In the genomic region with DNA sequence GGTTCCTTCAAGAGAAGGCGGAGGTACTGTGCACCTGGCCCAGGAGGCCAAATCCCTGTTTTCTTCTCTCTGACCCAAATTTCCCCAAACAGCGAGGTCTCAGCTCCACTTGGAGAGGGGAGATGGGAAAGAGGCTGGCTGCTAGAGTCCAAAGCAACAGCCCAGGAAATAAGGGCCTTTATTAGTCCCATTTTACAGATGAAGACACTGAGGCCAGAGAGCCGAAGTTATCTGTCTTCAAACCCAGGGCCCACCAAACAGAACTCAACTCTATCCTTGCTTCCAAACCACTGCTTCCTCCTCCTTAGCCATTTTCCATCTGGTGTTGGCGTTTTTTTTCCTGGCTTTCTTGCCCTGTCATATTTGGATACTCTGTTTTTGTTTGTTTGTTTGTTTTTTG, we compare ENCODE assay signal across 16 cellular contexts. TPM values are rescaled to one million over a fixed set of nuclear protein-coding genes. Genes with fewer than 3 reads are reported as not detected.
DNase-seq lines count a peak whose midpoint lies in the region; ATAC-seq, FAIRE-seq and TF ChIP-seq lines count a peak whose summit lies in the region.
"Had no signal": no experiment of that assay in that cellular context is flagged by ENCODE, and none has a peak within 500 bp of the region (broad histone marks: within the 10 kb centered on the region; RNA-seq: fewer than 3 reads in every experiment).

No MANE protein-coding gene starts in this region.

- no peaks in the 10 kb centered on the region for H3K36me3 ChIP-seq in BLaER1 treated with 17β-estradiol and CSF1 and Interleukin-3, amounts not matched to agents 10 nM and 100 nM
- H3K36me3 ChIP-seq in GM23338 (ENCODE audit: insufficient read depth) = no peaks in the 10 kb centered on the region
- no peaks in the 10 kb centered on the region for H3K36me3 ChIP-seq in RWPE2 (ENCODE audit: low read depth)
- H3K36me3 ChIP-seq in H1 (ENCODE audit: control insufficient read depth in 2 of 4, insufficient read depth in 4 of 4, low read length in 3 of 4) = no peaks in the 10 kb centered on the region
- H3K36me3 ChIP-seq: BLaER1 had no signal

- H4K8ac ChIP-seq in H1 (ENCODE audit: extremely low read depth, insufficient read depth, low read length) = no peak overlapping the region

- no peaks in the 10 kb centered on the region for H3K79me1 ChIP-seq in H1 (ENCODE audit: low read depth, low read length)

- no peak overlapping the region for H3K27ac Mint-ChIP-seq in GM23338
- H3K27ac Mint-ChIP-seq: CD4-positive, alpha-beta T cell had no signal

- no peak overlapping the region for H3K14ac ChIP-seq in H1 (ENCODE audit: insufficient read length)

- H3K36me3 Mint-ChIP-seq in GM23338 (ENCODE audit: low read depth) = no peaks in the 10 kb centered on the region

- no peak overlapping the region for H2BK12ac ChIP-seq in H1 (ENCODE audit: low read depth, low read length)

- no peaks in the 10 kb centered on the region for H3K9me3 ChIP-seq in BLaER1 treated with 17β-estradiol and CSF1 and Interleukin-3, amounts not matched to agents 10 nM and 100 nM (replicated peaks in 1 of 11)
- H3K9me3 ChIP-seq in RWPE2 (ENCODE audit: severe bottlenecking) = no peaks in the 10 kb centered on the region
- no peaks in the 10 kb centered on the region for H3K9me3 ChIP-seq in H1 (ENCODE audit: insufficient read depth in 2 of 2, low read depth in 1 of 2, low read length in 1 of 2)
- H3K9me3 ChIP-seq: BLaER1 had no signal

- H4K20me1 ChIP-seq in BLaER1 treated with 17β-estradiol and CSF1 and Interleukin-3, amounts not matched to agents 10 nM and 100 nM = no peaks in the 10 kb centered on the region
- H4K20me1 ChIP-seq in GM23338 (replicated peaks; ENCODE audit: insufficient read depth) = no peaks in the 10 kb centered on the region
- no peaks in the 10 kb centered on the region for H4K20me1 ChIP-seq in H1 (replicated peaks in 1 of 2; ENCODE audit: control insufficient read depth in 1 of 2, insufficient read depth in 2 of 2, low read length in 2 of 2)
- H4K20me1 ChIP-seq: BLaER1 had no signal

- H4K5ac ChIP-seq in H1 (ENCODE audit: insufficient read length, low read depth, low read length) = no peak overlapping the region

- no peak overlapping the region for H2AK5ac ChIP-seq in H1 (ENCODE audit: low read depth, low read length)

- H3K79me2 ChIP-seq in GM23338 (replicated peaks; ENCODE audit: insufficient read depth) (no peaks in the 10 kb centered on the region), H1 (ENCODE audit: control insufficient read depth in 1 of 2, insufficient read depth in 2 of 2, low read length in 2 of 2) (no peaks in the 10 kb centered on the region)

- 93% methylated on average over 4 of the region's 4 CpGs; no CpG with 5 or more reads in 1 of the 2 experiments for WGBS in H1 (ENCODE audit: extremely low coverage in 1 of 2, insufficient coverage in 1 of 2, insufficient read length in 1 of 2, insufficient replicate concordance in 2 of 2, low coverage in 1 of 2, low lambda C conversion rate in 2 of 2, missing lambda C conversion rate in 1 of 2), 2 experiments

- no peak overlapping the region for H3K18ac ChIP-seq in H1 (ENCODE audit: extremely low read depth, low read length)

- H4K91ac ChIP-seq in H1 (replicated peaks; ENCODE audit: insufficient read length, low read length) = no peak overlapping the region

- no peak overlapping the region for H3K4me3 ChIP-seq in BLaER1 treated with 17β-estradiol and CSF1 and Interleukin-3, amounts not matched to agents 10 nM and 100 nM
- H3K4me3 ChIP-seq in GM23338 = no peak overlapping the region
- no peak overlapping the region for H3K4me3 ChIP-seq in RWPE2 (ENCODE audit: severe bottlenecking)
- no peak overlapping the region for H3K4me3 ChIP-seq in H1 (ENCODE audit: extremely low read depth in 1 of 4, insufficient read depth in 2 of 4, low read depth in 3 of 4, low read length in 4 of 4)
- H3K4me3 ChIP-seq: BLaER1, GM23248 had no signal

- no peak for TF ChIP-seq POLR2A in H1 (IDR thresholded peaks at IDR 0.05; ENCODE audit: control extremely low read depth in 1 of 2, low read depth in 2 of 2, low read length in 2 of 2)

- H2BK15ac ChIP-seq in H1 (ENCODE audit: low read length) = no peak overlapping the region

- no peaks in the 10 kb centered on the region for H3K27me3 ChIP-seq in BLaER1 treated with 17β-estradiol and CSF1 and Interleukin-3, amounts not matched to agents 10 nM and 100 nM
- H3K27me3 ChIP-seq in GM23338 (ENCODE audit: insufficient read depth) (no peaks in the 10 kb centered on the region), RWPE2 (ENCODE audit: insufficient read depth, poor library complexity, severe bottlenecking) (no peaks in the 10 kb centered on the region), H1 (replicated peaks in 1 of 4; ENCODE audit: control insufficient read depth in 3 of 4, extremely low read depth in 1 of 4, insufficient read depth in 3 of 4, low read length in 3 of 4) (no peaks in the 10 kb centered on the region; a peak in 1 of 7 replicates)
- H3K27me3 ChIP-seq: BLaER1 had no signal

- no peaks in the 10 kb centered on the region for H3F3A ChIP-seq in GM23338 (replicated peaks; ENCODE audit: low read depth)

- no peak for TF ChIP-seq EP300 in H1 (IDR thresholded peaks at IDR 0.05; ENCODE audit: borderline replicate concordance in 1 of 2, low read depth in 2 of 2, low read length in 2 of 2)

- H3K23ac ChIP-seq in H1 (ENCODE audit: insufficient read length) = no peak overlapping the region

- H3K4me3 Mint-ChIP-seq in GM23338 = no peak overlapping the region
- H3K4me3 Mint-ChIP-seq: CD4-positive, alpha-beta T cell; H9 had no signal

- ATAC-seq in GM23338 = no peak
- ATAC-seq in RWPE2 (ENCODE audit: low read depth) = no peak

- peaks cover 4% of the 10 kb centered on the region for H3K27me3 Mint-ChIP-seq in GM23338 (ENCODE audit: insufficient read depth, low read depth, poor library complexity)
- H3K27me3 Mint-ChIP-seq: CD4-positive, alpha-beta T cell had no signal

- POLR2A ChIA-PET in H1 (lab: Charles Lee; ENCODE audit: partially characterized antibody) = interaction anchor here (0.8 kb wide), 1 partner anchor 11 kb away, joined by 4 read pairs; no protein-coding TSS in a partner anchor

- H3K9me2 ChIP-seq in GM23338 (ENCODE audit: insufficient read depth) = no peaks in the 10 kb centered on the region

- no peak for TF ChIP-seq RAD21 in H1 (IDR thresholded peaks at IDR 0.05 in 1 of 2, conservative IDR thresholded peaks at IDR 0.05 in 1 of 2; ENCODE audit: low read depth in 2 of 2, low read length in 2 of 2)

- H3K4ac ChIP-seq in H1 (replicated peaks; ENCODE audit: insufficient read length, low read depth, low read length) = no peak overlapping the region

- H2BK20ac ChIP-seq in H1 (ENCODE audit: low read length) = no peak overlapping the region

- H2BK5ac ChIP-seq in H1 (ENCODE audit: low read depth, low read length) = no peak overlapping the region

- peaks cover 9% of the 10 kb centered on the region; the same call in 2 of the 3 replicates for H3K4me1 Mint-ChIP-seq in GM23338

- no peak for FAIRE-seq in H1 (lab: Jason Lieb, UNC)
- FAIRE-seq: G401.6, GM18507 had no signal

- H3K23me2 ChIP-seq in H1 (ENCODE audit: low read depth, low read length) = no peaks in the 10 kb centered on the region

- CTCF ChIA-PET in H1 (lab: Charles Lee; ENCODE audit: partially characterized antibody) = interaction anchor here (0.7 kb wide), 1 partner anchor 12 kb away, joined by 3 read pairs; no protein-coding TSS in a partner anchor

- H2AFZ ChIP-seq in GM23338 (peak overlapping the region; percentile 18; the same call in 1 of the 2 replicates), H1 (ENCODE audit: low read length) (no peak overlapping the region)
- H2AFZ ChIP-seq: GM23248 had no signal

- H3K56ac ChIP-seq in H1 (replicated peaks; ENCODE audit: insufficient read length, low read depth, low read length) = no peak overlapping the region

- DNase-seq in GM23338 (ENCODE audit: low spot score) (no peak), RWPE2 (ENCODE audit: low spot score) (no peak), H1 (ENCODE audit: low read depth in 1 of 2, low spot score in 2 of 2) (no peak), A172 (ENCODE audit: low spot score) (no peak), SIG-M5 (lab: John Stamatoyannopoulos, UW) (no peak)
- no peak for DNase-seq in activated CD4-positive, CD25-positive, alpha-beta regulatory T cell treated with anti-CD3 and anti-CD28 coated beads, Interleukin-2, amount 50 U/mL, for 72 hours
- DNase-seq: AML-193; CD4-positive, alpha-beta T cell; DMS79 treated with DMSO at 0.1 percent for 48 hours; EL; GM23248; H9 had no signal

- H2BK120ac ChIP-seq in H1 (replicated peaks; ENCODE audit: low read depth, low read length) = no peak overlapping the region

- peaks cover 34 to 53% (median 47%) of the 10 kb centered on the region in 10 experiments for H3K4me1 ChIP-seq in BLaER1 treated with 17β-estradiol and CSF1 and Interleukin-3, amounts not matched to agents 10 nM and 100 nM
- no peaks in the 10 kb centered on the region for H3K4me1 ChIP-seq in GM23338 (ENCODE audit: insufficient read depth)
- peaks cover 44% of the 10 kb centered on the region for H3K4me1 ChIP-seq in RWPE2 (ENCODE audit: insufficient read depth, poor library complexity, severe bottlenecking)
- H3K4me1 ChIP-seq in H1 (replicated peaks in 1 of 4; ENCODE audit: control insufficient read depth in 3 of 4, insufficient read depth in 4 of 4, low read length in 3 of 4) = no peaks in the 10 kb centered on the region

- peak overlapping the region in 6 of 11 experiments; percentile 83 to 94 (median 92); a peak in 9 of 22 replicates for H3K4me2 ChIP-seq in BLaER1 treated with 17β-estradiol and CSF1 and Interleukin-3, amounts not matched to agents 10 nM and 100 nM
- H3K4me2 ChIP-seq in GM23338 = no peak overlapping the region
- H3K4me2 ChIP-seq in H1 (ENCODE audit: insufficient read depth in 1 of 2, low read depth in 2 of 2, low read length in 2 of 2) = no peak overlapping the region
- H3K4me2 ChIP-seq: BLaER1 had no signal

- H3K9me3 Mint-ChIP-seq in GM23338 = peaks cover 3% of the 10 kb centered on the region; the same call in 1 of the 3 replicates
- H3K9me3 Mint-ChIP-seq: CD4-positive, alpha-beta T cell; H9 had no signal

- H3K27ac ChIP-seq in BLaER1 treated with 17β-estradiol and CSF1 and Interleukin-3, amounts not matched to agents 10 nM and 100 nM = peak overlapping the region in 4 of 11 experiments; percentile 83 to 86 (median 84); a peak in 6 of 22 replicates
- H3K27ac ChIP-seq in GM23338 (ENCODE audit: low read depth) (no peak overlapping the region), RWPE2 (ENCODE audit: poor library complexity, severe bottlenecking) (peak overlapping the region; percentile 99), H1 (ENCODE audit: low read depth, low read length) (no peak overlapping the region)
- H3K27ac ChIP-seq: BLaER1, GM23248 had no signal

- no peak overlapping the region for H3K9ac ChIP-seq in BLaER1 treated with 17β-estradiol and CSF1 and Interleukin-3, amounts not matched to agents 10 nM and 100 nM
- H3K9ac ChIP-seq in H1 (replicated peaks in 1 of 4; ENCODE audit: extremely low read depth in 1 of 4, low read depth in 3 of 4, low read length in 3 of 4) = no peak overlapping the region
- H3K9ac ChIP-seq: BLaER1, GM23248 had no signal

- TF ChIP-seq CTCF in GM23338 (conservative IDR thresholded peaks at IDR 0.05; ENCODE audit: low read depth in 2 of 2) (no peak), RWPE2 (IDR thresholded peaks at IDR 0.05; ENCODE audit: poor library complexity, severe bottlenecking) (no peak), H1 (IDR thresholded peaks at IDR 0.05; ENCODE audit: control extremely low read depth in 1 of 3, insufficient read depth in 1 of 3, low read depth in 1 of 3, low read length in 3 of 3) (no peak)

RNA-seq across cellular contexts. Expression of a gene that starts 22.0 kb away (rescaled TPM):
- 155 and 179 TPM in 2 replicates for total RNA-seq in GM23338 (2014; rRNA removed; shearing (Covaris generic))
- polyA plus RNA-seq in GM23338 (2016; fragmentation: Nextera tagmentation; extraction: Ambion mirVana) (36.5 and 39.7 TPM in 2 replicates), H1 (2011; rRNA removed) (72.2 and 72.3 TPM in 2 replicates)
- total RNA-seq in H1 (2021; fragmentation: NEBNext Ultra II Directional; extraction: Animal tissue kit (Norgen Biotek cat#: 25700)) = 118 and 122 TPM in 2 replicates
- polyA plus RNA-seq in H1 (2011; cell fraction: cytosol; rRNA removed) = 53.0 TPM
- 599 TPM for polyA plus RNA-seq in H1 (2011; cell fraction: nucleus; rRNA removed)
- 82.4 to 123 TPM (median 108 TPM) in 4 replicates for polyA plus RNA-seq in H1 (2012, experiment 1 of 2)
- polyA plus RNA-seq in H1 (2012, experiment 2 of 2) = 47.2 TPM
- 96.1 TPM for polyA plus RNA-seq in H1 (2013, experiment 1 of 2)
- polyA plus RNA-seq in H1 (2013, experiment 2 of 2) = 85.9 TPM
- polyA minus RNA-seq in H1 (2011; rRNA and poly(A)+ RNA removed) = 249 and 262 TPM in 2 replicates
- 121 TPM for polyA minus RNA-seq in H1 (2011; cell fraction: cytosol; rRNA and poly(A)+ RNA removed)
- polyA minus RNA-seq in H1 (2011; cell fraction: nucleus; rRNA and poly(A)+ RNA removed) = 391 TPM
- total RNA-seq in A172 (2014; rRNA removed; shearing (Covaris generic)) = 225 and 260 TPM in 2 replicates

Comparison
In these comparisons a context has a peak if more than half of its experiments do, and no peak if none do; other contexts are left out.
1. H3K4me2 ChIP-seq: peak in BLaER1 treated with 17β-estradiol and CSF1 and Interleukin-3, amounts not matched to agents 10 nM and 100 nM (6 of 11); none in GM23338 (single experiment) and H1 (0 of 2).